ENCODE assay signal across 15 cellular contexts in the genomic region with DNA sequence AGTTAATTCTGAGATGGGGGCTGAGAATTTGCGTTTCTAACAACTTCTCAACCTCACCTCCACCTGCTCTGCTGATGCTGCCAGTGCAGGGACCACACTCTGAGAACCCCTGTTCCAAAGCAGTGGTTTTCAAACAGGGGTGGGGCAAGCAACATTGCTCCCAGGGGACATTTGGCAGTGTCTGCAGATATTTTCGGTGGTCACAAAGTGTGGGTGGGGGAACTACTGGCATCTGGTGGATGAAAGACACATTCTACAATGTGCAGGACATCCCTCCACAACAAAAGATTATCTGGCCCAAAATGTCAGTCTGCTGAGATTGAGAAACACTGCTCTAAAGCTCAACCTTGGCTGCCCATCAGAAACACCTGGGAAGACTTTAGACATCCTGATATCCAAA.
DNase-seq lines count a peak whose midpoint lies in the region; ATAC-seq and TF ChIP-seq lines count a peak whose summit lies in the region.
"Had no signal": no experiment of that assay in that cellular context is flagged by ENCODE, and none has a peak within 500 bp of the region (broad histone marks: within the 10 kb centered on the region; RNA-seq: fewer than 3 reads in every experiment).

No MANE protein-coding gene starts in this region.

- H3K36me3 ChIP-seq in mesenchymal stem cell (ENCODE audit: control insufficient read depth in 1 of 2, insufficient read depth in 2 of 2, low read depth in 1 of 2, low read length in 2 of 2), result no peaks in the 10 kb centered on the region

- POLR2A ChIA-PET in WTC11 (lab: Charles Lee), result no interaction called here

- in situ Hi-C loops in ACHN (cut with HindIII; ENCODE audit: low pct_ligation_motif_present, low pct_unique_long_range_greater_than_20kb, low sequenced_read_pairs), result no loop called here

- no peak overlapping the region for H3K18ac ChIP-seq in mesenchymal stem cell (ENCODE audit: low read depth in 1 of 2, low read length in 2 of 2)

- DNase-seq in GM20000 (ENCODE audit: low spot score), result peak; percentile 43
- no peak for DNase-seq in Right ventricle myocardium superior
- DNase-seq in ACHN, result no peak
- no peak for DNase-seq in mesenchymal stem cell
- DNase-seq in WTC11 (ENCODE audit: low spot score), result no peak
- DNase-seq: activated CD8-positive, alpha-beta T cell treated with anti-CD3 and anti-CD28 coated beads, Interleukin-2, amount 10 ng/mL, durations not matched to agents 7 days and 5 days; activated naive CD4-positive, alpha-beta T cell treated with anti-CD3 and anti-CD28 coated beads for 36 hours; MV-4-11; NCI-H510A treated with DMSO at 0.1 percent for 48 hours; psoas muscle; stimulated activated naive CD8-positive, alpha-beta T cell treated with anti-CD3 and anti-CD28 coated beads, Interleukin-15, Interleukin-2, amounts not matched to agents 100 U/mL and 50 U/mL, for 24 hours had no signal

- H3K9me3 Mint-ChIP-seq in WTC11, result peaks cover 16% of the 10 kb centered on the region
- H3K9me3 Mint-ChIP-seq: central memory CD8-positive, alpha-beta T cell had no signal

- H3K9ac ChIP-seq in mesenchymal stem cell (ENCODE audit: low read length), result no peak overlapping the region

- no peaks in the 10 kb centered on the region for H3K9me3 ChIP-seq in mesenchymal stem cell (ENCODE audit: control insufficient read depth, low read length)
- H3K9me3 ChIP-seq: psoas muscle had no signal

- H3K4me2 ChIP-seq in mesenchymal stem cell (ENCODE audit: low read length, poor library complexity, severe bottlenecking), result no peak overlapping the region

- no peak overlapping the region for H4K8ac ChIP-seq in mesenchymal stem cell (ENCODE audit: low read length)

- no peak overlapping the region for H3K4me3 ChIP-seq in mesenchymal stem cell (ENCODE audit: insufficient read depth in 1 of 2, low read depth in 1 of 2, low read length in 2 of 2)
- H3K4me3 ChIP-seq: psoas muscle had no signal

- H2BK12ac ChIP-seq in mesenchymal stem cell (ENCODE audit: low read length in 2 of 2), result no peak overlapping the region

- no peaks in the 10 kb centered on the region; the same call in 1 of the 2 replicates for H3K27me3 Mint-ChIP-seq in WTC11 (ENCODE audit: low read depth)

- no peak overlapping the region for H3K4me3 Mint-ChIP-seq in WTC11
- H3K4me3 Mint-ChIP-seq: activated CD8-positive, alpha-beta T cell treated with anti-CD3 and anti-CD28 coated beads, Interleukin-2, amount 10 ng/mL, durations not matched to agents 7 days and 5 days; activated naive CD4-positive, alpha-beta T cell treated with anti-CD3 and anti-CD28 coated beads for 36 hours; central memory CD8-positive, alpha-beta T cell had no signal

- no peak overlapping the region for H4K91ac ChIP-seq in mesenchymal stem cell (ENCODE audit: low read length)

- no peak overlapping the region for H3K27ac Mint-ChIP-seq in WTC11
- H3K27ac Mint-ChIP-seq: activated CD8-positive, alpha-beta T cell treated with anti-CD3 and anti-CD28 coated beads, Interleukin-2, amount 10 ng/mL, durations not matched to agents 7 days and 5 days; activated naive CD4-positive, alpha-beta T cell treated with anti-CD3 and anti-CD28 coated beads for 36 hours had no signal

- H3K27me3 ChIP-seq in mesenchymal stem cell (ENCODE audit: control insufficient read depth in 1 of 2, insufficient read depth in 1 of 2, low read length in 2 of 2), result no peaks in the 10 kb centered on the region

- H3K36me3 Mint-ChIP-seq in WTC11, result peaks cover 4% of the 10 kb centered on the region; the same call in 1 of the 2 replicates

- no peak overlapping the region for H3K4ac ChIP-seq in mesenchymal stem cell (ENCODE audit: low read depth in 1 of 2, low read length in 2 of 2)

- no peak overlapping the region for H3K27ac ChIP-seq in mesenchymal stem cell (ENCODE audit: low read length, poor library complexity, severe bottlenecking)
- H3K27ac ChIP-seq: psoas muscle had no signal

- H3K4me1 Mint-ChIP-seq in WTC11, result no peaks in the 10 kb centered on the region
- H3K4me1 Mint-ChIP-seq: central memory CD8-positive, alpha-beta T cell had no signal

- intact Hi-C loops in Right ventricle myocardium superior (cut with DNase I), result no loop called here

- CTCF ChIA-PET in WTC11 (lab: Charles Lee), result no interaction called here

- no peak overlapping the region for H3K23ac ChIP-seq in mesenchymal stem cell (ENCODE audit: low read length in 2 of 2)

- no peak overlapping the region for H2BK15ac ChIP-seq in mesenchymal stem cell (ENCODE audit: low read depth, poor library complexity, severe bottlenecking)

- WGBS in mesenchymal stem cell, result 60% methylated on average over 2 of the region's 2 CpGs

- H3K14ac ChIP-seq in mesenchymal stem cell (ENCODE audit: low read length in 2 of 2), result no peak overlapping the region

- no peak overlapping the region for H2AFZ ChIP-seq in mesenchymal stem cell (ENCODE audit: low read depth, low read length)

- H3K79me1 ChIP-seq in mesenchymal stem cell (replicated peaks; ENCODE audit: low read length, poor library complexity, severe bottlenecking), result no peaks in the 10 kb centered on the region

- no peak overlapping the region for H2BK5ac ChIP-seq in mesenchymal stem cell (ENCODE audit: low read depth, low read length, poor library complexity, severe bottlenecking)

- H3K4me1 ChIP-seq in mesenchymal stem cell (ENCODE audit: control insufficient read depth, insufficient read depth, low read depth, low read length), result no peaks in the 10 kb centered on the region
- H3K4me1 ChIP-seq: psoas muscle had no signal

- H2BK120ac ChIP-seq in mesenchymal stem cell (ENCODE audit: low read depth, low read length), result no peak overlapping the region

- peak; percentile 82 for ATAC-seq in GM18502 (IDR thresholded peaks at IDR 0.05; ENCODE audit: poor library complexity, unreplicated experiment)
- peak; percentile 82 for ATAC-seq in HG02870 (IDR thresholded peaks at IDR 0.05; ENCODE audit: unreplicated experiment)
- peak; percentile 92 for ATAC-seq in HG03457 (IDR thresholded peaks at IDR 0.05; ENCODE audit: unreplicated experiment)
- ATAC-seq in Right ventricle myocardium superior (ENCODE audit: poor library complexity), result no peak
- no peak for ATAC-seq in WTC11
- ATAC-seq: activated CD8-positive, alpha-beta T cell treated with anti-CD3 and anti-CD28 coated beads, Interleukin-2, amount 10 ng/mL, durations not matched to agents 7 days and 5 days; psoas muscle; stimulated activated naive CD8-positive, alpha-beta T cell treated with anti-CD3 and anti-CD28 coated beads, Interleukin-15, Interleukin-2, amounts not matched to agents 100 U/mL and 50 U/mL, for 24 hours had no signal

- TF ChIP-seq CTCF in GM20000 (IDR thresholded peaks at IDR 0.05; ENCODE audit: extremely low read depth, missing control alignments) (no peak), WTC11 (IDR thresholded peaks at IDR 0.05) (no peak)

- no peak overlapping the region for H2AK5ac ChIP-seq in mesenchymal stem cell (ENCODE audit: low read length, severe bottlenecking)

TF ChIP-seq in WTC11, 78 proteins besides CTCF, POLR2A, EP300 and RAD21:
- TF ChIP-seq ATF1 (CRISPR knock-in tag; IDR thresholded peaks at IDR 0.05) (no peak), GABPB1 (CRISPR knock-in tag; IDR thresholded peaks at IDR 0.05) (no peak), ESRRA (CRISPR knock-in tag; IDR thresholded peaks at IDR 0.05; ENCODE audit: borderline replicate concordance) (no peak), ZNF263 (CRISPR knock-in tag; IDR thresholded peaks at IDR 0.05; ENCODE audit: low read depth) (no peak), PRRX2 (CRISPR knock-in tag; IDR thresholded peaks at IDR 0.05) (no peak), RORB (CRISPR knock-in tag; IDR thresholded peaks at IDR 0.05) (no peak), FOXK1 (CRISPR knock-in tag; IDR thresholded peaks at IDR 0.05) (no peak)
- TF ChIP-seq, protein P1, sequence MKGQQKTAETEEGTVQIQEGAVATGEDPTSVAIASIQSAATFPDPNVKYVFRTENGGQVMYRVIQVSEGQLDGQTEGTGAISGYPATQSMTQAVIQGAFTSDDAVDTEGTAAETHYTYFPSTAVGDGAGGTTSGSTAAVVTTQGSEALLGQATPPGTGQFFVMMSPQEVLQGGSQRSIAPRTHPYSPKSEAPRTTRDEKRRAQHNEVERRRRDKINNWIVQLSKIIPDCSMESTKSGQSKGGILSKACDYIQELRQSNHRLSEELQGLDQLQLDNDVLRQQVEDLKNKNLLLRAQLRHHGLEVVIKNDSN (CRISPR knock-in tag; IDR thresholded peaks at IDR 0.05), result no peak
- TF ChIP-seq, protein P2, sequence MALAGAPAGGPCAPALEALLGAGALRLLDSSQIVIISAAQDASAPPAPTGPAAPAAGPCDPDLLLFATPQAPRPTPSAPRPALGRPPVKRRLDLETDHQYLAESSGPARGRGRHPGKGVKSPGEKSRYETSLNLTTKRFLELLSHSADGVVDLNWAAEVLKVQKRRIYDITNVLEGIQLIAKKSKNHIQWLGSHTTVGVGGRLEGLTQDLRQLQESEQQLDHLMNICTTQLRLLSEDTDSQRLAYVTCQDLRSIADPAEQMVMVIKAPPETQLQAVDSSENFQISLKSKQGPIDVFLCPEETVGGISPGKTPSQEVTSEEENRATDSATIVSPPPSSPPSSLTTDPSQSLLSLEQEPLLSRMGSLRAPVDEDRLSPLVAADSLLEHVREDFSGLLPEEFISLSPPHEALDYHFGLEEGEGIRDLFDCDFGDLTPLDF (CRISPR knock-in tag; IDR thresholded peaks at IDR 0.05), result no peak
- TF ChIP-seq, protein P3, sequence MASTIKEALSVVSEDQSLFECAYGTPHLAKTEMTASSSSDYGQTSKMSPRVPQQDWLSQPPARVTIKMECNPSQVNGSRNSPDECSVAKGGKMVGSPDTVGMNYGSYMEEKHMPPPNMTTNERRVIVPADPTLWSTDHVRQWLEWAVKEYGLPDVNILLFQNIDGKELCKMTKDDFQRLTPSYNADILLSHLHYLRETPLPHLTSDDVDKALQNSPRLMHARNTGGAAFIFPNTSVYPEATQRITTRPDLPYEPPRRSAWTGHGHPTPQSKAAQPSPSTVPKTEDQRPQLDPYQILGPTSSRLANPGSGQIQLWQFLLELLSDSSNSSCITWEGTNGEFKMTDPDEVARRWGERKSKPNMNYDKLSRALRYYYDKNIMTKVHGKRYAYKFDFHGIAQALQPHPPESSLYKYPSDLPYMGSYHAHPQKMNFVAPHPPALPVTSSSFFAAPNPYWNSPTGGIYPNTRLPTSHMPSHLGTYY (CRISPR knock-in tag; IDR thresholded peaks at IDR 0.05), result no peak

Comparison
In these comparisons a context has a peak if more than half of its experiments do, and no peak if none do; other contexts are left out.
1. ATAC-seq: peak in GM18502 (single experiment), HG02870 (single experiment) and HG03457 (single experiment); none in Right ventricle myocardium superior (single experiment) and WTC11 (single experiment).